10 cellular contexts compared by ENCODE assay signal in genomic region chr16:4111748-4112696, GRCh38. TPM values are rescaled to one million over a fixed set of nuclear protein-coding genes. Genes with fewer than 3 reads are reported as not detected.
DNase-seq lines count a peak whose midpoint lies in the region; ATAC-seq and TF ChIP-seq lines count a peak whose summit lies in the region.
"Had no signal": no experiment of that assay in that cellular context is flagged by ENCODE, and none has a peak within 500 bp of the region (broad histone marks: within the 10 kb centered on the region; RNA-seq: fewer than 3 reads in every experiment).

No MANE protein-coding gene starts in this region.

- no peaks in the 10 kb centered on the region for H3K27me3 Mint-ChIP-seq in Calu3 (ENCODE audit: unreplicated experiment)
- no peaks in the 10 kb centered on the region for H3K27me3 Mint-ChIP-seq in effector memory CD8-positive, alpha-beta T cell

- ATAC-seq in effector memory CD8-positive, alpha-beta T cell (replicated peaks) = peak; percentile 14
- ATAC-seq in GM21390 (IDR thresholded peaks at IDR 0.05; ENCODE audit: unreplicated experiment) = no peak
- no peak for ATAC-seq in GM21381 (IDR thresholded peaks at IDR 0.05; ENCODE audit: unreplicated experiment)

- H3K4me1 ChIP-seq in neuron (ENCODE audit: insufficient read depth, low read length) = peaks cover 21% of the 10 kb centered on the region

- TSS peak; percentile 16 for BruUV-seq in Calu3 (replicated peaks; lab: Mats Ljungman, UMichigan)

- intact Hi-C loops in Calu3 (cut with micrococcal nuclease; ENCODE audit: unreplicated experiment) = loop anchor here (10.0 kb wide), 1 partner anchor 127 kb away; no protein-coding TSS in a partner anchor

- no peaks in the 10 kb centered on the region for H3K9me3 Mint-ChIP-seq in Calu3 (ENCODE audit: low read depth, unreplicated experiment)
- no peaks in the 10 kb centered on the region for H3K9me3 Mint-ChIP-seq in effector memory CD8-positive, alpha-beta T cell
- H3K9me3 Mint-ChIP-seq: memory B cell had no signal

- peaks cover 7% of the 10 kb centered on the region for H3K9me3 ChIP-seq in neuron (ENCODE audit: low read length)

- peaks cover 3% of the 10 kb centered on the region for H3K36me3 ChIP-seq in neuron (ENCODE audit: insufficient read depth, low read length)

- no peak for TF ChIP-seq CTCF in Calu3 (IDR thresholded peaks at IDR 0.05; ENCODE audit: unreplicated experiment)

- H3K4me3 Mint-ChIP-seq in Calu3 (ENCODE audit: low read depth, unreplicated experiment) = no peak overlapping the region
- peak overlapping the region; percentile 67 to 84 for H3K4me3 Mint-ChIP-seq in effector memory CD8-positive, alpha-beta T cell
- H3K4me3 Mint-ChIP-seq: memory B cell had no signal

- H3K4me3 ChIP-seq in neuron (ENCODE audit: low read length) = peak overlapping the region; percentile 25

- CTCF ChIA-PET in Calu3 (lab: Charles Lee) = interaction anchor here (0.6 to 2.2 kb wide), 5 partner anchors 64 to 611 kb away, joined by 3 to 8 read pairs (median 4); partner anchors contain the start of gene CLUAP1

- H2AFZ ChIP-seq in neuron (ENCODE audit: low read depth, low read length) = no peak overlapping the region

- peaks cover 20% of the 10 kb centered on the region for H3K36me3 Mint-ChIP-seq in Calu3 (ENCODE audit: insufficient read depth, unreplicated experiment)
- peaks cover 14% of the 10 kb centered on the region for H3K36me3 Mint-ChIP-seq in effector memory CD8-positive, alpha-beta T cell (ENCODE audit: insufficient read depth)
- H3K36me3 Mint-ChIP-seq: memory B cell had no signal

- peaks cover 33% of the 10 kb centered on the region for H3K4me1 Mint-ChIP-seq in Calu3 (ENCODE audit: low read depth, unreplicated experiment)
- H3K4me1 Mint-ChIP-seq in effector memory CD8-positive, alpha-beta T cell (ENCODE audit: low read depth in 2 of 2) = peaks cover 53 to 63% of the 10 kb centered on the region in 2 donors

- DNase-seq in Calu3 = no peak
- peak; percentile 9 for DNase-seq in NCI-H748 treated with DMSO at 0.1 percent for 48 hours (lab: John Stamatoyannopoulos, UW)
- DNase-seq in effector memory CD8-positive, alpha-beta T cell = peak in 1 of 3 experiments; percentile 5
- no peak for DNase-seq in activated CD4-positive, alpha-beta T cell treated with anti-CD3 and anti-CD28 coated beads, Interleukin-2, amount 50 U/mL, for 48 hours
- no peak for DNase-seq in COLO829 (ENCODE audit: low spot score)
- DNase-seq: stimulated activated naive CD4-positive, alpha-beta T cell treated with Interleukin-2 at 50 U/mL for 16 hours had no signal

- no peak overlapping the region for H3K27ac Mint-ChIP-seq in Calu3 (ENCODE audit: unreplicated experiment)
- H3K27ac Mint-ChIP-seq in effector memory CD8-positive, alpha-beta T cell = peak overlapping the region; percentile 20 to 57
- H3K27ac Mint-ChIP-seq: memory B cell had no signal

- H3K27me3 ChIP-seq in neuron (ENCODE audit: insufficient read depth, low read length) = no peaks in the 10 kb centered on the region

RNA-seq across cellular contexts. Expression of gene ADCY9, which starts 4.2 kb away (rescaled TPM):
- 7.1 and 8.2 TPM in 2 replicates for total RNA-seq in Calu3 (2022)
